Comparison of ENCODE assay signal across 2 cellular contexts in the genomic region with DNA sequence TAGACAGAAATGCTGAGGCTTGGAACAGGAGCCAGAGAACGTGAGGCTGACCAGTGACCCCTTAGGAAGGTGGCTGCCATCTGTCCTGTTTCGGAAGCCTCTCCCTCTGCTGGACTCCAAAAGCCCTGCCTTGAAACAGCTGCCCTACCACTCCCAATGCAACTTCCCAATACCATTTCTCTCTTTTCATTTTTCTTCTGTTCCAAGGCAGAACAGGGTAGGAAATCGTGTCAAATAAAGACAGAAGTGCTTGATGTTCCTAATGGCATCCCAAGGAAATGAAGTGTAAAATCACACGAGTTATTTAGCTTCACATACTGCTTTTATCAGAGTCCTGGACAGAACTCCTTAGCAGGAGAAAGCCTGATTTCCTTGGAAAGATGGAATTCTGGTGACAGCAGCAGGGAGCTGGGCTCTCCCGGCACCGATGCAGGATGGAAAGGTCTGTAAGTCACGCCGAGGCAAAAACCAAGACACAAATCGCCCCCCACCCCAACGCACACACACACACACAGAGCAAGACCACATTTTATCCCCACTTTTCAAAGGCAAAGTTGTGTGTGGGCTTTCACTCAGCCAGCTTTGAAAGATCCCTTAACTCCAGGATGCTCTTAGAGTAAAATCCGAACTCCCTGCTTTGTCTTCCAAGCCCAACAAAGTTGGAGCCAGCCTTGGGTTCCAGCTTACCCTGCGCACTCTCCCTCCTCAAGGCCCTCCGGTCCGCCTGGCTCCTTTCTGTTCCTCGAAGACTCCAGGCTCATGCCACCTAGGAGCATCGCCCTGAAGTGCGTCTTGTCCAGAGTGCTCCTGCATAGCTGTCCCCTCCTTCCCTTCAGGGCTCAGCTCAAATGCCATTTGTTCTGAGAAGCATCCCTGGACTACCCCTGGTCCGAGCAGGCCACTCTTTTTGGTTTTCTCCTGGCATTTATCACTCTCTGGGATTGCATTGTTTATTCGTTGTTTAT.
TF ChIP-seq lines count a peak whose summit lies in the region.

No MANE protein-coding gene starts in this region.

TF ChIP-seq in GM23338, 12 proteins besides CTCF, POLR2A, EP300 and RAD21:
- no peak for TF ChIP-seq CREB1 (CRISPR knock-in tag; IDR thresholded peaks at IDR 0.05; ENCODE audit: low read depth)
- no peak for TF ChIP-seq EZH2phosphoT487 (IDR thresholded peaks at IDR 0.05; ENCODE audit: unreplicated experiment)
- no peak for TF ChIP-seq JUNB (IDR thresholded peaks at IDR 0.05; ENCODE audit: unreplicated experiment)
- no peak for TF ChIP-seq NANOG (IDR thresholded peaks at IDR 0.05; ENCODE audit: borderline replicate concordance)
- TF ChIP-seq STAT1 (IDR thresholded peaks at IDR 0.05; ENCODE audit: unreplicated experiment), result no peak
- no peak for TF ChIP-seq REST (IDR thresholded peaks at IDR 0.05; ENCODE audit: unreplicated experiment)
- no peak for TF ChIP-seq ZNF114 (CRISPR knock-in tag; IDR thresholded peaks at IDR 0.05)

TF ChIP-seq in SK-N-SH, 30 proteins besides CTCF, POLR2A, EP300 and RAD21:
- no peak for TF ChIP-seq NRF1 (IDR thresholded peaks at IDR 0.05; ENCODE audit: low read depth, low read length)
- no peak for TF ChIP-seq ELF1 (IDR thresholded peaks at IDR 0.05)
- TF ChIP-seq MAX (IDR thresholded peaks at IDR 0.05; ENCODE audit: low read depth), result no peak
- TF ChIP-seq REST (IDR thresholded peaks at IDR 0.05; ENCODE audit: low read depth, low read length), result no peak
